Comparison of ENCODE assay signal across 1 cellular context in genomic region chr11:9528141-9528511, GRCh38.
TF ChIP-seq lines count a peak whose summit lies in the region.

No MANE protein-coding gene starts in this region.

TF ChIP-seq in K562, 482 proteins besides CTCF, POLR2A, EP300 and RAD21:
- TF ChIP-seq PHB (CRISPR knock-in tag; IDR thresholded peaks at IDR 0.05) (no peak), C11orf30 (IDR thresholded peaks at IDR 0.05; ENCODE audit: low read depth) (peak; percentile 57; the same call in 1 of the 2 replicates), ZNF316 (IDR thresholded peaks at IDR 0.05) (peak; percentile 77)
TF ChIP-seq in K562: peak in this region for 2.
